ENCODE assay signal across 27 cellular contexts in the genomic region with DNA sequence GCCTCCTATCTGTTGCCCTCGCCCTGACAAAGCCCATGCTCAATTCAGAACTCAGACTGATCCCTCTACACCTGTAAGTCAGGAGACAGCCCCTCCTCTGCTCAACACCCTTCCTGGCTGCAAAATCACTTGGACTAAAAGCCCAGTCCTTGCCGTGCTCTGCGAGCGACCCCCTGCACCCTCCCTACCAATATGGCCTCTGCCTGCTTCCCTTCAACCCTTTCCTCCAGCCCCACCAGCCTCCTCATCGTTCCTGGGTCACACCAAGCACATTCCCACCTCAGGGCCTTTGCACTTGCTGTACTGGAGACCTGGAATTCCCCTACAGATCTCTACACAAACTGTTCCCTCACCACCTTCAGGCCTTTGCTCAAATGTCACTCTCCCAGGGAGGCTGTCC. TPM values are rescaled to one million over a fixed set of nuclear protein-coding genes. Genes with fewer than 3 reads are reported as not detected.
"Had no signal": no experiment of that assay in that cellular context is flagged by ENCODE, and none has a peak within 500 bp of the region (broad histone marks: within the 10 kb centered on the region; RNA-seq: fewer than 3 reads in every experiment).

No MANE protein-coding gene starts in this region.

- H3K4me3 ChIP-seq: dorsolateral prefrontal cortex, esophagus muscularis mucosa, gastroesophageal sphincter, lung, psoas muscle, testis, tibial nerve, upper lobe of right lung, vagina had no signal

- H3K4me1 Mint-ChIP-seq: central memory CD8-positive, alpha-beta T cell; stimulated activated memory B cell treated with anti-CD40 and anti-IgM and Interleukin-4, amounts not matched to agents 10 μg/mL and 1 μg/mL and 100 μg/mL, for 72 hours had no signal

- H3K4me3 Mint-ChIP-seq: central memory CD8-positive, alpha-beta T cell; natural killer cell treated with Interleukin-12 subunit alpha and Interleukin-12 subunit beta and Interleukin-15 and Interleukin-18, amount 100 ng/mL, for 72 hours; stimulated activated memory B cell treated with anti-CD40 and anti-IgM and Interleukin-4, amounts not matched to agents 10 μg/mL and 1 μg/mL and 100 μg/mL, for 72 hours; stimulated activated naive CD8-positive, alpha-beta T cell treated with anti-CD3 and anti-CD28 coated beads, Interleukin-15, Interleukin-2, amounts not matched to agents 100 ng/mL and 50 ng/mL, for 24 hours had no signal

- H3K27ac ChIP-seq: dorsolateral prefrontal cortex, epithelial cell of prostate, esophagus muscularis mucosa, gastroesophageal sphincter, parathyroid adenoma, psoas muscle, testis, tibial nerve, upper lobe of right lung, vagina had no signal

- H3K27me3 ChIP-seq: esophagus muscularis mucosa, gastroesophageal sphincter, testis, tibial nerve, upper lobe of right lung, vagina had no signal

- DNase-seq: cortex of kidney; dorsolateral prefrontal cortex; effector CD8-positive, alpha-beta T cell; left colon; left ventricle myocardium superior; mesenchymal stem cell; midbrain; psoas muscle; retina; stimulated activated CD4-positive, alpha-beta T cell treated with anti-CD3 and anti-CD28 coated beads, Interleukin-15, amount 100 ng/mL, for 24 hours; stimulated activated CD4-positive, alpha-beta T cell treated with anti-CD3 and anti-CD28 coated beads, Interleukin-1b, Interleukin-23, amount 100 ng/mL, for 48 hours; stimulated activated CD4-positive, alpha-beta T cell treated with anti-CD3 and anti-CD28 coated beads, Interleukin-4, amount 100 ng/mL, for 24 hours; testis; upper lobe of right lung had no signal

- H3K4me1 ChIP-seq: gastroesophageal sphincter, psoas muscle, testis, tibial nerve, upper lobe of right lung had no signal

- H3K9ac ChIP-seq: parathyroid adenoma had no signal

- ATAC-seq: gastroesophageal sphincter; left colon; left ventricle myocardium superior; natural killer cell treated with Interleukin-12 subunit alpha and Interleukin-12 subunit beta and Interleukin-15 and Interleukin-18, amount 100 ng/mL, for 72 hours; psoas muscle; stimulated activated memory B cell treated with anti-CD40 and anti-IgM and Interleukin-4, amounts not matched to agents 10 μg/mL and 1 μg/mL and 100 μg/mL, for 72 hours; upper lobe of right lung had no signal

- H3K9me3 ChIP-seq: esophagus muscularis mucosa, gastroesophageal sphincter, psoas muscle, testis, upper lobe of right lung, vagina had no signal

- H3K27ac Mint-ChIP-seq: natural killer cell treated with Interleukin-12 subunit alpha and Interleukin-12 subunit beta and Interleukin-15 and Interleukin-18, amount 100 ng/mL, for 72 hours; stimulated activated memory B cell treated with anti-CD40 and anti-IgM and Interleukin-4, amounts not matched to agents 10 μg/mL and 1 μg/mL and 100 μg/mL, for 72 hours; stimulated activated naive CD8-positive, alpha-beta T cell treated with anti-CD3 and anti-CD28 coated beads, Interleukin-15, Interleukin-2, amounts not matched to agents 100 ng/mL and 50 ng/mL, for 24 hours had no signal

- H3K36me3 ChIP-seq: esophagus muscularis mucosa, gastroesophageal sphincter, tibial nerve, upper lobe of right lung, vagina had no signal

- H3K36me3 Mint-ChIP-seq: natural killer cell treated with Interleukin-12 subunit alpha and Interleukin-12 subunit beta and Interleukin-15 and Interleukin-18, amount 100 ng/mL, for 72 hours; stimulated activated memory B cell treated with anti-CD40 and anti-IgM and Interleukin-4, amounts not matched to agents 10 μg/mL and 1 μg/mL and 100 μg/mL, for 72 hours had no signal

RNA-seq across cellular contexts. Expression of a gene that starts 5.2 kb away (rescaled TPM):
- total RNA-seq: fibroblast of villous mesenchyme; kidney epithelial cell; natural killer cell treated with Interleukin-12 subunit alpha and Interleukin-12 subunit beta and Interleukin-15 and Interleukin-18, amount 100 ng/mL, for 72 hours; upper lobe of right lung; vagina had no signal
